13 cellular contexts compared by ENCODE assay signal in the genomic region with DNA sequence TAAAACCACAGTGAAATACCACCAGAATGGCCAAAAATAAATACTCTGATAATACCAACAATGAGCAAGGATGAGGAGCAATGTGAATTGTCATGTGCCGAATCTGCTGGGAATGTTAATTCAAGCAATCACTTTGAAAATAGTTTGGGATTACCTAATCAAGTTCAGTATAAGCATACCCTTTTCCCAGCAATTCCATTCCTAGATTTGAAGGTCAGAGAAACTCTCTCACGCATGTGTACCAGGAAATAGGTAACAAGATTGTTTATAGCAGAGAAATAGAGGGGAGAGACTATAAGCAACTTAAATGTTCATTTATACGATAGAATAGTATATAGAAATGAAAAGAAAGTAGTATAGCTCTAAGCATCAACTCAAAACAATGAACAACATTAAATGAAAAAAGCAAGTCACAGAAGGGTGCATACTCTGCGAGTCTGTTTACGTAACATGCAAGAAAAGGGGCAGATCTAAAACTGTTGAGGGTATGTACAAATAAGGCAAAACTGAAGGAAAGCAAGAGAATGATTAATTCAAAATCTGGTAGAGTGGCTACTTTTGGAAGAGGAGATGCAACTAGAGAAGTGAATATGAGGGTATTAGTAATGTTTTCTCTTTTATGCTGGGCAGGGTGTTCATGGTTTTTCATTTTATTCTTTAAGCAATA.
"Had no signal": no experiment of that assay in that cellular context is flagged by ENCODE, and none has a peak within 500 bp of the region (broad histone marks: within the 10 kb centered on the region; RNA-seq: fewer than 3 reads in every experiment).

No MANE protein-coding gene starts in this region.

- H3K9me3 Mint-ChIP-seq: activated naive CD8-positive, alpha-beta T cell treated with anti-CD3 and anti-CD28 coated beads, Interleukin-2, amount 50 U/mL, for 24 hours had no signal

- H3K4me3 ChIP-seq: cardiac muscle cell, esophagus squamous epithelium, lower lobe of right lung, tibial artery had no signal

- H3K4me3 Mint-ChIP-seq: activated CD8-positive, alpha-beta T cell treated with anti-CD3 and anti-CD28 coated beads for 36 hours; activated naive CD8-positive, alpha-beta T cell treated with anti-CD3 and anti-CD28 coated beads, Interleukin-2, amount 50 U/mL, for 24 hours; activated T-cell treated with anti-CD3 and anti-CD28 coated beads, Interleukin-2, amount 50 U/mL, for 72 hours; naive B cell had no signal

- H3K27ac Mint-ChIP-seq: activated CD8-positive, alpha-beta T cell treated with anti-CD3 and anti-CD28 coated beads for 36 hours; activated naive CD8-positive, alpha-beta T cell treated with anti-CD3 and anti-CD28 coated beads, Interleukin-2, amount 50 U/mL, for 24 hours; activated T-cell treated with anti-CD3 and anti-CD28 coated beads, Interleukin-2, amount 50 U/mL, for 72 hours had no signal

- DNase-seq: activated CD8-positive, alpha-beta memory T cell treated with anti-CD3 and anti-CD28 coated beads, Interleukin-2, amount 50 U/mL, for 4 hours; activated CD8-positive, alpha-beta T cell treated with anti-CD3 and anti-CD28 coated beads for 36 hours; activated naive CD8-positive, alpha-beta T cell treated with anti-CD3 and anti-CD28 coated beads, Interleukin-2, amount 50 U/mL, for 24 hours; activated T-cell treated with anti-CD3 and anti-CD28 coated beads, Interleukin-2, amount 50 U/mL, for 72 hours; esophagus squamous epithelium; hypothalamus; lower lobe of right lung; midbrain; naive B cell; posterior cingulate gyrus; tibial artery had no signal

- H3K27me3 ChIP-seq: cardiac muscle cell, esophagus squamous epithelium, tibial artery had no signal

- H3K36me3 ChIP-seq: cardiac muscle cell, lower lobe of right lung, tibial artery had no signal

- H3K27ac ChIP-seq: cardiac muscle cell, lower lobe of right lung, tibial artery, VCaP had no signal

- ATAC-seq: activated CD8-positive, alpha-beta T cell treated with anti-CD3 and anti-CD28 coated beads for 36 hours; activated naive CD8-positive, alpha-beta T cell treated with anti-CD3 and anti-CD28 coated beads, Interleukin-2, amount 50 U/mL, for 24 hours; activated T-cell treated with anti-CD3 and anti-CD28 coated beads, Interleukin-2, amount 50 U/mL, for 72 hours had no signal

- H3K9me3 ChIP-seq: esophagus squamous epithelium, lower lobe of right lung, tibial artery had no signal
